8 cellular contexts compared by ENCODE assay signal in the genomic region with DNA sequence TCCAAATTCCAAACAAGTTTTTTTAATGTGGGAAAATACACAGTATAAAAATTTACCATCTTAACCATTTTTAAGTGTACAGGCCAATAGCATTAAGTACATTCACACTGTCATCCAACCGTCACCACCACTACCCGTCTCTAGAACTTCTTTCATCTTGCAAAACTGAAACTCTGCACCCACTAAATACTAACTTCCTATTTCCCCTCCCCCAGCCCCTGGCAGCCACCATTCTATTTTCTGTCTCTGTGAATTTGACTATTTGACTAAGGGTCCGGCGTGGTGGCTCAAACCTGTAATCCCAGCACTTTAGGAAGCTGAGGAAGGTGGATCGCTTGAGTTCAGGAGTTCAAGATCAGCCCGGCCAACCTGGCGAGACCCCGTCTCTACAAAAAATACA. TPM values are rescaled to one million over a fixed set of nuclear protein-coding genes. Genes with fewer than 3 reads are reported as not detected.
DNase-seq lines count a peak whose midpoint lies in the region; ATAC-seq and TF ChIP-seq lines count a peak whose summit lies in the region.

No MANE protein-coding gene starts in this region.

- H3K9me3 Mint-ChIP-seq in activated CD4-positive, alpha-beta T cell treated with anti-CD3 and anti-CD28 coated beads, Interleukin-2, amount 10 ng/mL, durations not matched to agents 7 days and 5 days: no peaks in the 10 kb centered on the region
- peaks cover 3% of the 10 kb centered on the region for H3K9me3 Mint-ChIP-seq in neural crest cell

- POLR2A ChIA-PET in activated CD4-positive, alpha-beta T cell treated with anti-CD3 and anti-CD28 coated beads, Interleukin-2, amount 10 ng/mL, durations not matched to agents 7 days and 5 days (lab: Charles Lee): interaction anchor here (0.6 kb wide), 2 partner anchors 10 to 600 kb away, joined by 3 to 5 read pairs; no protein-coding TSS in a partner anchor
- POLR2A ChIA-PET in HEK293T (lab: Yijun Ruan, JAX): no interaction called here

- peaks cover 58% of the 10 kb centered on the region for H3K4me1 Mint-ChIP-seq in activated CD4-positive, alpha-beta T cell treated with anti-CD3 and anti-CD28 coated beads, Interleukin-2, amount 10 ng/mL, durations not matched to agents 7 days and 5 days
- peaks cover 31% of the 10 kb centered on the region for H3K4me1 Mint-ChIP-seq in neural crest cell

- ATAC-seq in HG03175 (IDR thresholded peaks at IDR 0.05; ENCODE audit: unreplicated experiment): peak; percentile 61

- H3K27me3 Mint-ChIP-seq in activated CD4-positive, alpha-beta T cell treated with anti-CD3 and anti-CD28 coated beads, Interleukin-2, amount 10 ng/mL, durations not matched to agents 7 days and 5 days: no peaks in the 10 kb centered on the region
- no peaks in the 10 kb centered on the region for H3K27me3 Mint-ChIP-seq in neural crest cell (ENCODE audit: low read depth)

- DNase-seq in GM13977 (ENCODE audit: low spot score) (peak; percentile 56), neural crest cell (ENCODE audit: low read depth, low spot score) (no peak), HEK293T (ENCODE audit: extremely low spot score) (no peak), NCI-H2227 treated with DMSO at 0.1 percent for 48 hours (lab: John Stamatoyannopoulos, UW) (no peak), SW480 (ENCODE audit: low spot score) (no peak), AG20443 (ENCODE audit: low spot score) (no peak)
- DNase-seq in activated CD4-positive, alpha-beta T cell treated with anti-CD3 and anti-CD28 coated beads, Interleukin-2, amount 10 ng/mL, durations not matched to agents 7 days and 5 days: peak; percentile 77

- H3K4me3 Mint-ChIP-seq in activated CD4-positive, alpha-beta T cell treated with anti-CD3 and anti-CD28 coated beads, Interleukin-2, amount 10 ng/mL, durations not matched to agents 7 days and 5 days: peak overlapping the region; percentile 66
- H3K4me3 Mint-ChIP-seq in neural crest cell: no peak overlapping the region

- TF ChIP-seq CTCF in GM13977 (IDR thresholded peaks at IDR 0.05; ENCODE audit: extremely low read depth, insufficient read depth, missing control alignments): no peak
- TF ChIP-seq CTCF in neural crest cell (conservative IDR thresholded peaks at IDR 0.05): no peak

- peaks cover 26% of the 10 kb centered on the region for H3K36me3 Mint-ChIP-seq in activated CD4-positive, alpha-beta T cell treated with anti-CD3 and anti-CD28 coated beads, Interleukin-2, amount 10 ng/mL, durations not matched to agents 7 days and 5 days (ENCODE audit: low read depth)
- peaks cover 8% of the 10 kb centered on the region for H3K36me3 Mint-ChIP-seq in neural crest cell (ENCODE audit: low read depth)

- in situ Hi-C loops in GM13977 (cut with MboI; ENCODE audit: low pct_unique_long_range_greater_than_20kb, low sequenced_read_pairs, unreplicated experiment): loop anchor here (5.0 kb wide), 1 partner anchor 80 kb away; no protein-coding TSS in a partner anchor

- peak overlapping the region; percentile 97 for H3K27ac Mint-ChIP-seq in activated CD4-positive, alpha-beta T cell treated with anti-CD3 and anti-CD28 coated beads, Interleukin-2, amount 10 ng/mL, durations not matched to agents 7 days and 5 days
- peak overlapping the region; percentile 14 for H3K27ac Mint-ChIP-seq in neural crest cell (ENCODE audit: unreplicated experiment)

- CTCF ChIA-PET in activated CD4-positive, alpha-beta T cell treated with anti-CD3 and anti-CD28 coated beads, Interleukin-2, amount 10 ng/mL, durations not matched to agents 7 days and 5 days (lab: Charles Lee): interaction anchor here (1.2 kb wide), 1 partner anchor 80 kb away, joined by 3 read pairs; no protein-coding TSS in a partner anchor
- CTCF ChIA-PET in HEK293T (lab: Yijun Ruan, JAX): no interaction called here

TF ChIP-seq in HEK293T, 16 proteins besides CTCF, POLR2A, EP300 and RAD21:
- TF ChIP-seq CTBP1 (IDR thresholded peaks at IDR 0.05; ENCODE audit: borderline replicate concordance): no peak
- TF ChIP-seq NFRKB (IDR thresholded peaks at IDR 0.05): no peak
- TF ChIP-seq TARDBP (IDR thresholded peaks at IDR 0.05): no peak
- TF ChIP-seq SUZ12 (IDR thresholded peaks at IDR 0.05): no peak
- no peak for TF ChIP-seq ARNT (IDR thresholded peaks at IDR 0.05)
- no peak for TF ChIP-seq ZNF384 (IDR thresholded peaks at IDR 0.05)
- TF ChIP-seq BHLHE40 (IDR thresholded peaks at IDR 0.05; ENCODE audit: borderline replicate concordance): no peak
- TF ChIP-seq FOXM1 (IDR thresholded peaks at IDR 0.05; ENCODE audit: borderline replicate concordance): no peak
- TF ChIP-seq LEF1 (IDR thresholded peaks at IDR 0.05; ENCODE audit: borderline replicate concordance): no peak
- no peak for TF ChIP-seq FOXK2 (IDR thresholded peaks at IDR 0.05)
- TF ChIP-seq L3MBTL2 (conservative IDR thresholded peaks at IDR 0.05): no peak
- TF ChIP-seq HDGF (IDR thresholded peaks at IDR 0.05; ENCODE audit: borderline replicate concordance): no peak
- TF ChIP-seq FOXA1 (IDR thresholded peaks at IDR 0.05): no peak
- TF ChIP-seq, protein P1, sequence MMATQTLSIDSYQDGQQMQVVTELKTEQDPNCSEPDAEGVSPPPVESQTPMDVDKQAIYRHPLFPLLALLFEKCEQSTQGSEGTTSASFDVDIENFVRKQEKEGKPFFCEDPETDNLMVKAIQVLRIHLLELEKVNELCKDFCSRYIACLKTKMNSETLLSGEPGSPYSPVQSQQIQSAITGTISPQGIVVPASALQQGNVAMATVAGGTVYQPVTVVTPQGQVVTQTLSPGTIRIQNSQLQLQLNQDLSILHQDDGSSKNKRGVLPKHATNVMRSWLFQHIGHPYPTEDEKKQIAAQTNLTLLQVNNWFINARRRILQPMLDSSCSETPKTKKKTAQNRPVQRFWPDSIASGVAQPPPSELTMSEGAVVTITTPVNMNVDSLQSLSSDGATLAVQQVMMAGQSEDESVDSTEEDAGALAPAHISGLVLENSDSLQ (IDR thresholded peaks at IDR 0.05): no peak
- no peak for TF ChIP-seq ELF4 (IDR thresholded peaks at IDR 0.05)
- no peak for TF ChIP-seq SP1 (IDR thresholded peaks at IDR 0.05)

RNA-seq across cellular contexts. Expression of a gene that starts 36.1 kb away (rescaled TPM):
- total RNA-seq in activated CD4-positive, alpha-beta T cell treated with anti-CD3 and anti-CD28 coated beads, Interleukin-2, amount 10 ng/mL, durations not matched to agents 7 days and 5 days: 100 to 1,000 TPM; 121 to 134 TPM
- 133 and 136 TPM in 2 replicates for total RNA-seq in neural crest cell

Comparison
In these comparisons a context has a peak if more than half of its experiments do, and no peak if none do; other contexts are left out.
1. DNase-seq: peak in GM13977 (single experiment) and activated CD4-positive, alpha-beta T cell treated with anti-CD3 and anti-CD28 coated beads, Interleukin-2, amount 10 ng/mL, durations not matched to agents 7 days and 5 days (single experiment); none in neural crest cell (single experiment), HEK293T (single experiment), NCI-H2227 treated with DMSO at 0.1 percent for 48 hours (single experiment), SW480 (single experiment) and AG20443 (single experiment).